In the genomic region with DNA sequence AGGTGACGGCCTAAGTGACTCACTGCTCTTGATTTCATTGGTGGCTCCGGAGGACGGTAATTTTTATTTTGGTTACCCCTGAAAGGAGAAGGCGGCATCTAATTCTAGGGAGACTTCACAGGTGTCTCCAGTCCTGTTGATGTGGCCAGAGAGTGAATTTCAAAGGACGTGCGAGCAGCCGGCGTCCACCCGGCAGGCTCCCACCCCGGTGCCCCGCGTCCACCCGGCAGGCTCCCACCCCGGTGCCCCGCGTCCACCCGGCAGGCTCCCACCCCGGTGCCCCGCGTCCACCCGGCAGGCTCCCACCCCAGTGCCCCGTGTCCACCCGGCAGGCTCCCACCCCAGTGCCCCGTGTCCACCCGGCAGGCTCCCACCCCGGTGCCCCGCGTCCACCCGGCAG, we compare ENCODE assay signal across 4 cellular contexts. TPM values are rescaled to one million over a fixed set of nuclear protein-coding genes. Genes with fewer than 3 reads are reported as not detected.
"Had no signal": no experiment of that assay in that cellular context is flagged by ENCODE, and none has a peak within 500 bp of the region (broad histone marks: within the 10 kb centered on the region; RNA-seq: fewer than 3 reads in every experiment).

No MANE protein-coding gene starts in this region.

RNA-seq across cellular contexts. Expression of a gene that starts 6.2 kb away (rescaled TPM):
- total RNA-seq: activated B cell treated with CpG ODN at 0.5 μM for 24 hours; activated CD4-positive, alpha-beta T cell treated with anti-CD3 and anti-CD28 coated beads for 36 hours; natural killer cell treated with Interleukin-12 subunit alpha and Interleukin-12 subunit beta and Interleukin-15 and Interleukin-18, amount 100 ng/mL, for 72 hours had no signal

RNA-seq across cellular contexts. Expression of a gene that starts 6.3 kb away (rescaled TPM):
- total RNA-seq: activated B cell treated with CpG ODN at 0.5 μM for 24 hours; activated T-helper 17 cell treated with anti-CD3 and anti-CD28 coated beads, Interleukin-2, amount 50 U/mL, for 72 hours; natural killer cell treated with Interleukin-12 subunit alpha and Interleukin-12 subunit beta and Interleukin-15 and Interleukin-18, amount 100 ng/mL, for 72 hours had no signal
